ENCODE assay signal across 8 cellular contexts in the genomic region with DNA sequence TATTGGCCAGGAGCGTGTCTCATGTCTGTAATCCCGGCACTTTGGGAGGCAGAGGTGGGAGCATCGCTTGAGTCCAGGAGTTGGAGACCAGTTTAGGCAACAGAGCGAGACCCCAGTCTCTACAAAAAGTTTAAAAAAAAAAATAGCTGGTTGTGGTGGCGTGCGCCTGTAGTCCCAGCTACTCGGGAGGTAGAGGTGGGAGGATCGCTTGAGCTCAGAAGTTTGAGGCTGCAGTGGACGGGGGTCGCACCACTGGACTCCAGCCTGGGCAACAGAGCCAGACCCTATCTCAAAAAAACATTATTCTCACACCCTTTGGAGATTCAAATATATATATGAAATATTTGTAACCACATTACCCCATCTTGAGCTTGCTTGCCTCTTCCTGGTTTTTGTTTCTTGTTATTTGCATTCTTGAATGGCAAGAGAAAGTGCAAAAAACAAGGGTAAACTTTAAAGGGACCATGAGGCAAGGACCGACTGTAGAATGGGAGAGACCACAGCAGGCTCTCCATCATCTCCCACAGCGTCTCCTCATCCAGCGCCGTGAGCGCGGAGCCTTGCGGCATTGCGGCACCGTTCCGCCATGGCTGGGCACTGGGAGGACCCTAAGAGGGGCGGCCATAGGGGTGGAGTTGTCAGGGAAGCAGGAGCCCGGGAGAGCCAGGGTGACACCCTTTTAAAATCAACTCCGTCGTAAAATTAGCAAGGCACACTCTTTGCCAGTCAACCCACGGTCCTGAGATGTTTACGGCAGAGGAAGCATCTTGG. TPM values are rescaled to one million over a fixed set of nuclear protein-coding genes. Genes with fewer than 3 reads are reported as not detected.
DNase-seq lines count a peak whose midpoint lies in the region; ATAC-seq lines count a peak whose summit lies in the region.

No MANE protein-coding gene starts in this region.

- no peaks in the 10 kb centered on the region for H3K9me3 Mint-ChIP-seq in activated CD4-positive, alpha-beta T cell treated with anti-CD3 and anti-CD28 coated beads for 36 hours (ENCODE audit: low read depth)
- H3K9me3 Mint-ChIP-seq in activated CD4-positive, alpha-beta memory T cell treated with anti-CD3 and anti-CD28 coated beads for 36 hours: no peaks in the 10 kb centered on the region

- H3K27me3 Mint-ChIP-seq in activated CD4-positive, alpha-beta T cell treated with anti-CD3 and anti-CD28 coated beads for 36 hours: no peaks in the 10 kb centered on the region
- no peaks in the 10 kb centered on the region for H3K27me3 Mint-ChIP-seq in activated CD4-positive, alpha-beta memory T cell treated with anti-CD3 and anti-CD28 coated beads for 36 hours

- no peak overlapping the region for H3K27ac ChIP-seq in stomach smooth muscle (ENCODE audit: low read length)

- H3K27ac Mint-ChIP-seq in activated CD4-positive, alpha-beta T cell treated with anti-CD3 and anti-CD28 coated beads for 36 hours: peak overlapping the region; percentile 95
- no peak overlapping the region for H3K27ac Mint-ChIP-seq in activated CD4-positive, alpha-beta memory T cell treated with anti-CD3 and anti-CD28 coated beads for 36 hours

- intact Hi-C loops in activated CD4-positive, alpha-beta T cell treated with anti-CD3 and anti-CD28 coated beads for 36 hours (cut with DNase I, micrococcal nuclease): loop anchor here in 1 of 2 experiments (10.0 kb wide), 1 partner anchor 116 kb away; no protein-coding TSS in a partner anchor
- intact Hi-C loops in activated CD4-positive, alpha-beta memory T cell treated with anti-CD3 and anti-CD28 coated beads for 36 hours (cut with micrococcal nuclease): no loop called here

- H3K9ac ChIP-seq in iPS-15b (ENCODE audit: low read depth, low read length): no peak overlapping the region
- H3K9ac ChIP-seq in stomach smooth muscle (ENCODE audit: low read length in 2 of 2): peak overlapping the region in 1 of 2 donors; percentile 97

- peaks cover 51% of the 10 kb centered on the region for H3K4me1 Mint-ChIP-seq in activated CD4-positive, alpha-beta T cell treated with anti-CD3 and anti-CD28 coated beads for 36 hours
- peaks cover 55% of the 10 kb centered on the region for H3K4me1 Mint-ChIP-seq in activated CD4-positive, alpha-beta memory T cell treated with anti-CD3 and anti-CD28 coated beads for 36 hours (ENCODE audit: low read depth)

- CTCF ChIA-PET in activated CD4-positive, alpha-beta T cell treated with anti-CD3 and anti-CD28 coated beads for 36 hours (lab: Charles Lee): interaction anchor here (0.6 to 0.7 kb wide), 4 partner anchors 15 to 744 kb away, joined by 3 to 5 read pairs (median 3); no protein-coding TSS in a partner anchor
- CTCF ChIA-PET in activated CD4-positive, alpha-beta memory T cell treated with anti-CD3 and anti-CD28 coated beads for 36 hours (lab: Charles Lee): interaction anchor here (0.8 kb wide), 1 partner anchor 159 kb away, joined by 3 read pairs; a partner anchor contains a TSS

- H3K36me3 Mint-ChIP-seq in activated CD4-positive, alpha-beta T cell treated with anti-CD3 and anti-CD28 coated beads for 36 hours (ENCODE audit: low read depth): peaks cover 29% of the 10 kb centered on the region
- H3K36me3 Mint-ChIP-seq in activated CD4-positive, alpha-beta memory T cell treated with anti-CD3 and anti-CD28 coated beads for 36 hours: peaks cover 14% of the 10 kb centered on the region

- POLR2A ChIA-PET in activated CD4-positive, alpha-beta T cell treated with anti-CD3 and anti-CD28 coated beads for 36 hours (lab: Charles Lee): interaction anchor here (0.6 to 0.7 kb wide), 2 partner anchors 57 to 61 kb away, joined by 4 to 7 read pairs; no protein-coding TSS in a partner anchor
- POLR2A ChIA-PET in activated CD4-positive, alpha-beta memory T cell treated with anti-CD3 and anti-CD28 coated beads for 36 hours (lab: Charles Lee): interaction anchor here (1.2 kb wide), 1 partner anchor 11 kb away, joined by 3 read pairs; no protein-coding TSS in a partner anchor

- DNase-seq in activated CD4-positive, alpha-beta T cell treated with anti-CD3 and anti-CD28 coated beads for 36 hours: no peak
- no peak for DNase-seq in activated CD4-positive, alpha-beta T cell treated with anti-CD3 and anti-CD28 coated beads, Interleukin-2, amount 50 U/mL, for 1 hour
- DNase-seq in activated CD4-positive, alpha-beta memory T cell treated with anti-CD3 and anti-CD28 coated beads for 36 hours: no peak
- no peak for DNase-seq in NCI-H748 treated with DMSO at 0.1 percent for 48 hours (lab: John Stamatoyannopoulos, UW)
- DNase-seq in NCI-H2107 (lab: John Stamatoyannopoulos, UW): no peak

- H3K36me3 ChIP-seq in iPS-15b (ENCODE audit: control insufficient read depth, insufficient read depth, low read length) (no peaks in the 10 kb centered on the region), stomach smooth muscle (ENCODE audit: control insufficient read depth in 2 of 2, insufficient read depth in 2 of 2, low read length in 2 of 2) (no peaks in the 10 kb centered on the region)

- no peaks in the 10 kb centered on the region for H3K9me3 ChIP-seq in iPS-15b (ENCODE audit: control insufficient read depth, insufficient read depth, low read length)
- H3K9me3 ChIP-seq in stomach smooth muscle (ENCODE audit: control insufficient read depth in 2 of 2, low read length in 2 of 2): no peaks in the 10 kb centered on the region

- H3K27me3 ChIP-seq in iPS-15b (ENCODE audit: control insufficient read depth, insufficient read depth, low read length) (no peaks in the 10 kb centered on the region), stomach smooth muscle (ENCODE audit: control insufficient read depth in 1 of 2, insufficient read depth in 2 of 2, low read length in 2 of 2) (no peaks in the 10 kb centered on the region)

- H3K4me3 Mint-ChIP-seq in activated CD4-positive, alpha-beta T cell treated with anti-CD3 and anti-CD28 coated beads for 36 hours: peak overlapping the region; percentile 92
- peak overlapping the region; percentile 94 for H3K4me3 Mint-ChIP-seq in activated CD4-positive, alpha-beta memory T cell treated with anti-CD3 and anti-CD28 coated beads for 36 hours

- H3K4me3 ChIP-seq in iPS-15b (ENCODE audit: low read depth, low read length) (peak overlapping the region; percentile 99), stomach smooth muscle (ENCODE audit: low read length in 2 of 2) (peak overlapping the region; percentile 97 to 100)

- peaks cover 6% of the 10 kb centered on the region for H3K4me1 ChIP-seq in iPS-15b (ENCODE audit: control insufficient read depth, insufficient read depth, low read length)
- peaks cover 23% of the 10 kb centered on the region for H3K4me1 ChIP-seq in stomach smooth muscle (ENCODE audit: control insufficient read depth, insufficient read depth, low read length)

- ATAC-seq in activated CD4-positive, alpha-beta T cell treated with anti-CD3 and anti-CD28 coated beads for 36 hours: no peak
- no peak for ATAC-seq in HG02870 (IDR thresholded peaks at IDR 0.05; ENCODE audit: unreplicated experiment)

RNA-seq across cellular contexts. Expression of a gene that starts 1.4 kb away (rescaled TPM):
- 100 to 1,000 TPM in 1 of 2 experiments, 10 to 100 TPM in 1; 76.5 to 114 TPM for total RNA-seq in activated CD4-positive, alpha-beta T cell treated with anti-CD3 and anti-CD28 coated beads for 36 hours
- 10 to 100 TPM; 83.7 to 84.4 TPM for total RNA-seq in activated CD4-positive, alpha-beta memory T cell treated with anti-CD3 and anti-CD28 coated beads for 36 hours

RNA-seq across cellular contexts. Expression of a gene that starts 1.9 kb away (rescaled TPM):
- total RNA-seq in activated CD4-positive, alpha-beta T cell treated with anti-CD3 and anti-CD28 coated beads for 36 hours: 10 to 100 TPM; 23.9 to 28.6 TPM
- total RNA-seq in activated CD4-positive, alpha-beta memory T cell treated with anti-CD3 and anti-CD28 coated beads for 36 hours: 10 to 100 TPM; 23.7 to 24.3 TPM

RNA-seq across cellular contexts. Expression of a gene that starts 56.2 kb away (rescaled TPM):
- under 1 TPM; 0.07 to 0.11 TPM for total RNA-seq in activated CD4-positive, alpha-beta T cell treated with anti-CD3 and anti-CD28 coated beads for 36 hours
- under 1 TPM; 0.17 to 0.36 TPM for total RNA-seq in activated CD4-positive, alpha-beta memory T cell treated with anti-CD3 and anti-CD28 coated beads for 36 hours
